ENCODE assay signal across 1 cellular context in the genomic region with DNA sequence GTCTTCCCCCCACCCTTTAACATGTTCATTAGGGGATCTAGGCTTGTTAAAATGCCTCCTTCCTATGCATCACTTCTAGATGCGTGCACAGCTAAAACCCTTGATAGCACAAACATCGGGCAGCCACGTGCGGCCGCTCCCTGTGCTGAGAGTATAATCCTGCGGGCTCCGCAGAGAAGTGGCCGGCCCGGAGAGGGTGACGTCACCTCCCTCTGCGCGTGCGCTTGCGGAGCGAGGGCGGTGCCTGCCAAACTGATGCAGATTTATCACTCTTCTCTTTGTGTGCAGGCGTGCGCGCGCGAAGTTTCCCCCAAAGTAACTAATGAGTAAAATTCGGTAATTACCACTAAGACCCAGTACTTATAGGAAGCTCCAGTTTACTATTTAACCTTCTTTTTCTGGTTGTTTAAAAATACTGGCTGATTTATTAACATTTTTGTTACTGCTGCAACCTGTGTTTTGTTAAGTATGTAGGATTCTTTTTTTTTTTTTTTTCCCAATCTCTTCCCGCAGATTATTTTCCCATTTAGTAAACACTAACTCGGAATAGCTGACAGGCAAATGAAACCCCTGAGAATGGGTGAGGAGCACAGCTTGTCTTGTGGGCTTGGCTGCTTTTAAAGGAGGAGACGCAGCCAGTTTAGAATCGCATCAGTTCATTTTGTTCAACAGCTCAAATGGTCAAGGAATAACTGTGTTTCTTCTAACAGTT.
TF ChIP-seq lines count a peak whose summit lies in the region.

No MANE protein-coding gene starts in this region.

TF ChIP-seq in HepG2, 621 proteins besides CTCF, POLR2A, EP300 and RAD21 (continued from another document and continues in another):
- TF ChIP-seq CREB1 (IDR thresholded peaks at IDR 0.05) (peak; percentile 98), CREB1 (CRISPR knock-in tag; IDR thresholded peaks at IDR 0.05) (peak; percentile 89), MXD4 (CRISPR knock-in tag; IDR thresholded peaks at IDR 0.05) (0 out of 2 replicates have a peak, but pooled peaks have one; percentile 48), ZFX (CRISPR knock-in tag; IDR thresholded peaks at IDR 0.05; ENCODE audit: low read depth) (peak; percentile 39; the same call in 1 of the 2 replicates), KMT2B (CRISPR knock-in tag; IDR thresholded peaks at IDR 0.05) (peak; percentile 39; the same call in 1 of the 2 replicates), HDAC1 (CRISPR knock-in tag; IDR thresholded peaks at IDR 0.05) (no peak), ZMYM4 (CRISPR knock-in tag; IDR thresholded peaks at IDR 0.05) (peak; percentile 80), ATF7 (IDR thresholded peaks at IDR 0.05) (peak; percentile 99), ATF7 (CRISPR knock-in tag; IDR thresholded peaks at IDR 0.05) (peak; percentile 97), ARNTL (CRISPR knock-in tag; IDR thresholded peaks at IDR 0.05) (0 out of 2 replicates have a peak, but pooled peaks have one; percentile 23), RXRB (CRISPR knock-in tag; IDR thresholded peaks at IDR 0.05; ENCODE audit: borderline replicate concordance) (peak; percentile 53), XRCC5 (optimal IDR thresholded peaks at IDR 0.05; ENCODE audit: low read length) (peak; percentile 46), EEA1 (CRISPR knock-in tag; IDR thresholded peaks at IDR 0.05; ENCODE audit: borderline replicate concordance) (no peak), MED1 (CRISPR knock-in tag; IDR thresholded peaks at IDR 0.05) (peak; percentile 25; the same call in 1 of the 2 replicates), TBP (CRISPR knock-in tag; IDR thresholded peaks at IDR 0.05) (no peak), ZNF598 (CRISPR knock-in tag; IDR thresholded peaks at IDR 0.05; ENCODE audit: borderline replicate concordance) (0 out of 2 replicates have a peak, but pooled peaks have one; percentile 66), CENPT (CRISPR knock-in tag; IDR thresholded peaks at IDR 0.05; ENCODE audit: low read depth) (no peak), MAFK (conservative IDR thresholded peaks at IDR 0.05 in 1 of 2, IDR thresholded peaks at IDR 0.05 in 1 of 2; ENCODE audit: low read length in 2 of 2) (no peak), MYC (CRISPR knock-in tag; IDR thresholded peaks at IDR 0.05; ENCODE audit: borderline replicate concordance) (peak; percentile 92), KLF11 (CRISPR knock-in tag; IDR thresholded peaks at IDR 0.05) (no peak), ZFY (CRISPR knock-in tag; IDR thresholded peaks at IDR 0.05) (peak; percentile 43; the same call in 1 of the 2 replicates), ZNF205 (CRISPR knock-in tag; IDR thresholded peaks at IDR 0.05) (no peak), ZNF788 (CRISPR knock-in tag; IDR thresholded peaks at IDR 0.05; ENCODE audit: borderline replicate concordance) (peak; percentile 39; the same call in 1 of the 2 replicates), POLR2AphosphoS5 (IDR thresholded peaks at IDR 0.05; ENCODE audit: low read depth, low read length) (0 out of 2 replicates have a peak, but pooled peaks have one; percentile 30), PHF21A (CRISPR knock-in tag; IDR thresholded peaks at IDR 0.05) (peak; percentile 20; the same call in 1 of the 2 replicates), YEATS2 (CRISPR knock-in tag; IDR thresholded peaks at IDR 0.05; ENCODE audit: borderline replicate concordance) (peak; percentile 54; the same call in 1 of the 2 replicates), POGZ (CRISPR knock-in tag; IDR thresholded peaks at IDR 0.05) (peak; percentile 57; the same call in 1 of the 2 replicates), ZNF501 (CRISPR knock-in tag; IDR thresholded peaks at IDR 0.05) (peak; percentile 56; the same call in 1 of the 2 replicates), ATF1 (CRISPR knock-in tag; IDR thresholded peaks at IDR 0.05) (peak; percentile 61; the same call in 1 of the 2 replicates), ZSCAN9 (CRISPR knock-in tag; IDR thresholded peaks at IDR 0.05; ENCODE audit: borderline replicate concordance) (peak; percentile 27; the same call in 1 of the 2 replicates), MAFF (IDR thresholded peaks at IDR 0.05; ENCODE audit: low read depth, low read length) (0 out of 2 replicates have a peak, but pooled peaks have one; percentile 2), EZH2 (conservative IDR thresholded peaks at IDR 0.05; ENCODE audit: low read depth, low read length) (no peak), ZNF121 (CRISPR knock-in tag; IDR thresholded peaks at IDR 0.05) (no peak), GABPB1 (CRISPR knock-in tag; IDR thresholded peaks at IDR 0.05) (peak; percentile 42; the same call in 1 of the 2 replicates), BCL6 (CRISPR knock-in tag; IDR thresholded peaks at IDR 0.05) (peak; percentile 34; the same call in 1 of the 2 replicates), ZNF253 (CRISPR knock-in tag; IDR thresholded peaks at IDR 0.05; ENCODE audit: borderline replicate concordance) (0 out of 2 replicates have a peak, but pooled peaks have one; percentile 36)
- TF ChIP-seq, protein P1, sequence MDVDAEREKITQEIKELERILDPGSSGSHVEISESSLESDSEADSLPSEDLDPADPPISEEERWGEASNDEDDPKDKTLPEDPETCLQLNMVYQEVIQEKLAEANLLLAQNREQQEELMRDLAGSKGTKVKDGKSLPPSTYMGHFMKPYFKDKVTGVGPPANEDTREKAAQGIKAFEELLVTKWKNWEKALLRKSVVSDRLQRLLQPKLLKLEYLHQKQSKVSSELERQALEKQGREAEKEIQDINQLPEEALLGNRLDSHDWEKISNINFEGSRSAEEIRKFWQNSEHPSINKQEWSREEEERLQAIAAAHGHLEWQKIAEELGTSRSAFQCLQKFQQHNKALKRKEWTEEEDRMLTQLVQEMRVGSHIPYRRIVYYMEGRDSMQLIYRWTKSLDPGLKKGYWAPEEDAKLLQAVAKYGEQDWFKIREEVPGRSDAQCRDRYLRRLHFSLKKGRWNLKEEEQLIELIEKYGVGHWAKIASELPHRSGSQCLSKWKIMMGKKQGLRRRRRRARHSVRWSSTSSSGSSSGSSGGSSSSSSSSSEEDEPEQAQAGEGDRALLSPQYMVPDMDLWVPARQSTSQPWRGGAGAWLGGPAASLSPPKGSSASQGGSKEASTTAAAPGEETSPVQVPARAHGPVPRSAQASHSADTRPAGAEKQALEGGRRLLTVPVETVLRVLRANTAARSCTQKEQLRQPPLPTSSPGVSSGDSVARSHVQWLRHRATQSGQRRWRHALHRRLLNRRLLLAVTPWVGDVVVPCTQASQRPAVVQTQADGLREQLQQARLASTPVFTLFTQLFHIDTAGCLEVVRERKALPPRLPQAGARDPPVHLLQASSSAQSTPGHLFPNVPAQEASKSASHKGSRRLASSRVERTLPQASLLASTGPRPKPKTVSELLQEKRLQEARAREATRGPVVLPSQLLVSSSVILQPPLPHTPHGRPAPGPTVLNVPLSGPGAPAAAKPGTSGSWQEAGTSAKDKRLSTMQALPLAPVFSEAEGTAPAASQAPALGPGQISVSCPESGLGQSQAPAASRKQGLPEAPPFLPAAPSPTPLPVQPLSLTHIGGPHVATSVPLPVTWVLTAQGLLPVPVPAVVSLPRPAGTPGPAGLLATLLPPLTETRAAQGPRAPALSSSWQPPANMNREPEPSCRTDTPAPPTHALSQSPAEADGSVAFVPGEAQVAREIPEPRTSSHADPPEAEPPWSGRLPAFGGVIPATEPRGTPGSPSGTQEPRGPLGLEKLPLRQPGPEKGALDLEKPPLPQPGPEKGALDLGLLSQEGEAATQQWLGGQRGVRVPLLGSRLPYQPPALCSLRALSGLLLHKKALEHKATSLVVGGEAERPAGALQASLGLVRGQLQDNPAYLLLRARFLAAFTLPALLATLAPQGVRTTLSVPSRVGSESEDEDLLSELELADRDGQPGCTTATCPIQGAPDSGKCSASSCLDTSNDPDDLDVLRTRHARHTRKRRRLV (CRISPR knock-in tag; IDR thresholded peaks at IDR 0.05): no peak
- TF ChIP-seq, protein P2, sequence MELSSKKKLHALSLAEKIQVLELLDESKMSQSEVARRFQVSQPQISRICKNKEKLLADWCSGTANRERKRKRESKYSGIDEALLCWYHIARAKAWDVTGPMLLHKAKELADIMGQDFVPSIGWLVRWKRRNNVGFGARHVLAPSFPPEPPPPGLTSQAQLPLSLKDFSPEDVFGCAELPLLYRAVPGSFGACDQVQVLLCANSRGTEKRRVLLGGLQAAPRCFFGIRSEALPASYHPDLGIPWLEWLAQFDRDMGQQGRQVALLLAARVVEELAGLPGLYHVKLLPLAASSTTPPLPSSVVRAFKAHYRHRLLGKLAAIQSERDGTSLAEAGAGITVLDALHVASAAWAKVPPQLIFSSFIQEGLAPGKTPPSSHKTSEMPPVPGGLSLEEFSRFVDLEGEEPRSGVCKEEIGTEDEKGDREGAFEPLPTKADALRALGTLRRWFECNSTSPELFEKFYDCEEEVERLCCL (CRISPR knock-in tag; IDR thresholded peaks at IDR 0.05; ENCODE audit: borderline replicate concordance): no peak
- TF ChIP-seq, protein P3, sequence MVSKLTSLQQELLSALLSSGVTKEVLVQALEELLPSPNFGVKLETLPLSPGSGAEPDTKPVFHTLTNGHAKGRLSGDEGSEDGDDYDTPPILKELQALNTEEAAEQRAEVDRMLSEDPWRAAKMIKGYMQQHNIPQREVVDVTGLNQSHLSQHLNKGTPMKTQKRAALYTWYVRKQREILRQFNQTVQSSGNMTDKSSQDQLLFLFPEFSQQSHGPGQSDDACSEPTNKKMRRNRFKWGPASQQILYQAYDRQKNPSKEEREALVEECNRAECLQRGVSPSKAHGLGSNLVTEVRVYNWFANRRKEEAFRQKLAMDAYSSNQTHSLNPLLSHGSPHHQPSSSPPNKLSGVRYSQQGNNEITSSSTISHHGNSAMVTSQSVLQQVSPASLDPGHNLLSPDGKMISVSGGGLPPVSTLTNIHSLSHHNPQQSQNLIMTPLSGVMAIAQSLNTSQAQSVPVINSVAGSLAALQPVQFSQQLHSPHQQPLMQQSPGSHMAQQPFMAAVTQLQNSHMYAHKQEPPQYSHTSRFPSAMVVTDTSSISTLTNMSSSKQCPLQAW (CRISPR knock-in tag; IDR thresholded peaks at IDR 0.05): peak; percentile 58; the same call in 1 of the 2 replicates
- TF ChIP-seq, protein P4, sequence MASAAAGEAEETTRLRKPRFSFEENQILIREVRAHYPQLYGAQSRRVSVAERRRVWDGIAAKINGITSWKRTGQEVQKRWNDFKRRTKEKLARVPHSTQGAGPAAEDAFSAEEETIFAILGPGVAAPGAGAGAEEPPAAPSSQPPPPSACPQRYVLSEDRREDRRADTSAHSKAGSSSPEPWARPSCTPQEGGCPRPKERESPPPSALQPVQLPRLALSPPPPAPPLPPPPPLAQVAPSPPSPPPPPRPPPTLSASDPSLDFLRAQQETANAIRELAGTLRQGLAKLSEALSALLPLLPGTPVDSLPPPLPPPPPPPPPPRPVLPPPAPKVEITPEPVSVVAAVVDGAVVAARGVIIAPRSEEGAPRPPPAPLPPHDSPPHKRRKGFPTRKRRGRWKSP (CRISPR knock-in tag; IDR thresholded peaks at IDR 0.05): 0 out of 2 replicates have a peak, but pooled peaks have one; percentile 29
- TF ChIP-seq, protein P5, sequence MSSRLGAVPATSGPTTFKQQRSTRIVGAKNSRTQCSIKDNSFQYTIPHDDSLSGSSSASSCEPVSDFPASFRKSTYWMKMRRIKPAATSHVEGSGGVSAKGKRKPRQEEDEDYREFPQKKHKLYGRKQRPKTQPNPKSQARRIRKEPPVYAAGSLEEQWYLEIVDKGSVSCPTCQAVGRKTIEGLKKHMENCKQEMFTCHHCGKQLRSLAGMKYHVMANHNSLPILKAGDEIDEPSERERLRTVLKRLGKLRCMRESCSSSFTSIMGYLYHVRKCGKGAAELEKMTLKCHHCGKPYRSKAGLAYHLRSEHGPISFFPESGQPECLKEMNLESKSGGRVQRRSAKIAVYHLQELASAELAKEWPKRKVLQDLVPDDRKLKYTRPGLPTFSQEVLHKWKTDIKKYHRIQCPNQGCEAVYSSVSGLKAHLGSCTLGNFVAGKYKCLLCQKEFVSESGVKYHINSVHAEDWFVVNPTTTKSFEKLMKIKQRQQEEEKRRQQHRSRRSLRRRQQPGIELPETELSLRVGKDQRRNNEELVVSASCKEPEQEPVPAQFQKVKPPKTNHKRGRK (CRISPR knock-in tag; IDR thresholded peaks at IDR 0.05): no peak
- TF ChIP-seq, protein P6, sequence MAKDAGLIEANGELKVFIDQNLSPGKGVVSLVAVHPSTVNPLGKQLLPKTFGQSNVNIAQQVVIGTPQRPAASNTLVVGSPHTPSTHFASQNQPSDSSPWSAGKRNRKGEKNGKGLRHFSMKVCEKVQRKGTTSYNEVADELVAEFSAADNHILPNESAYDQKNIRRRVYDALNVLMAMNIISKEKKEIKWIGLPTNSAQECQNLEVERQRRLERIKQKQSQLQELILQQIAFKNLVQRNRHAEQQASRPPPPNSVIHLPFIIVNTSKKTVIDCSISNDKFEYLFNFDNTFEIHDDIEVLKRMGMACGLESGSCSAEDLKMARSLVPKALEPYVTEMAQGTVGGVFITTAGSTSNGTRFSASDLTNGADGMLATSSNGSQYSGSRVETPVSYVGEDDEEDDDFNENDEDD (CRISPR knock-in tag; IDR thresholded peaks at IDR 0.05; ENCODE audit: borderline replicate concordance): peak; percentile 55; the same call in 1 of the 2 replicates
- TF ChIP-seq, protein P7, sequence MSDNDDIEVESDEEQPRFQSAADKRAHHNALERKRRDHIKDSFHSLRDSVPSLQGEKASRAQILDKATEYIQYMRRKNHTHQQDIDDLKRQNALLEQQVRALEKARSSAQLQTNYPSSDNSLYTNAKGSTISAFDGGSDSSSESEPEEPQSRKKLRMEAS (IDR thresholded peaks at IDR 0.05): peak; percentile 95
- TF ChIP-seq, protein P8, sequence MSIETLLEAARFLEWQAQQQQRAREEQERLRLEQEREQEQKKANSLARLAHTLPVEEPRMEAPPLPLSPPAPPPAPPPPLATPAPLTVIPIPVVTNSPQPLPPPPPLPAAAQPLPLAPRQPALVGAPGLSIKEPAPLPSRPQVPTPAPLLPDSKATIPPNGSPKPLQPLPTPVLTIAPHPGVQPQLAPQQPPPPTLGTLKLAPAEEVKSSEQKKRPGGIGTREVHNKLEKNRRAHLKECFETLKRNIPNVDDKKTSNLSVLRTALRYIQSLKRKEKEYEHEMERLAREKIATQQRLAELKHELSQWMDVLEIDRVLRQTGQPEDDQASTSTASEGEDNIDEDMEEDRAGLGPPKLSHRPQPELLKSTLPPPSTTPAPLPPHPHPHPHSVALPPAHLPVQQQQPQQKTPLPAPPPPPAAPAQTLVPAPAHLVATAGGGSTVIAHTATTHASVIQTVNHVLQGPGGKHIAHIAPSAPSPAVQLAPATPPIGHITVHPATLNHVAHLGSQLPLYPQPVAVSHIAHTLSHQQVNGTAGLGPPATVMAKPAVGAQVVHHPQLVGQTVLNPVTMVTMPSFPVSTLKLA (IDR thresholded peaks at IDR 0.05): peak; percentile 57
- TF ChIP-seq, protein P9, sequence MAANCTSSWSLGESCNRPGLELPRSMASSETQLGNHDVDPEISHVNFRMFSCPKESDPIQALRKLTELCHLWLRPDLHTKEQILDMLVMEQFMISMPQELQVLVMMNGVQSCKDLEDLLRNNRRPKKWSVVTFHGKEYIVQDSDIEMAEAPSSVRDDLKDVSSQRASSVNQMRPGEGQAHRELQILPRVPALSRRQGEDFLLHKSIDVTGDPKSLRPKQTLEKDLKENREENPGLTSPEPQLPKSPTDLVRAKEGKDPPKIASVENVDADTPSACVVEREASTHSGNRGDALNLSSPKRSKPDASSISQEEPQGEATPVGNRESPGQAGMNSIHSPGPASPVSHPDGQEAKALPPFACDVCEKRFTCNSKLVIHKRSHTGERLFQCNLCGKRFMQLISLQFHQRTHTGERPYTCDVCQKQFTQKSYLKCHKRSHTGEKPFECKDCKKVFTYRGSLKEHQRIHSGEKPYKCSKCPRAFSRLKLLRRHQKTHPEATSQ (CRISPR knock-in tag; IDR thresholded peaks at IDR 0.05; ENCODE audit: borderline replicate concordance): 0 out of 2 replicates have a peak, but pooled peaks have one; percentile 27
